Comparison of ENCODE assay signal across 29 cellular contexts in genomic region chr16:8619671-8620370, GRCh38. TPM values are rescaled to one million over a fixed set of nuclear protein-coding genes. Genes with fewer than 3 reads are reported as not detected.
"Had no signal": no experiment of that assay in that cellular context is flagged by ENCODE, and none has a peak within 500 bp of the region (broad histone marks: within the 10 kb centered on the region; RNA-seq: fewer than 3 reads in every experiment).

No MANE protein-coding gene starts in this region.

- H3K27me3 ChIP-seq: body of pancreas, sigmoid colon, vagina had no signal

- H3K4me3 ChIP-seq: body of pancreas, lung, sigmoid colon, thoracic aorta, vagina had no signal

- H3K27ac ChIP-seq: body of pancreas, sigmoid colon, thoracic aorta, vagina, VCaP had no signal

- H3K9me3 ChIP-seq: body of pancreas, sigmoid colon, thoracic aorta, vagina had no signal

- DNase-seq: activated CD4-positive, alpha-beta T cell treated with anti-CD3 and anti-CD28 coated beads, Interleukin-2, amount 10 ng/mL, durations not matched to agents 7 days and 5 days; activated CD4-positive, CD25-positive, alpha-beta regulatory T cell treated with anti-CD3 and anti-CD28 coated beads, Interleukin-2, amount 50 U/mL, for 72 hours; activated CD8-positive, alpha-beta memory T cell treated with anti-CD3 and anti-CD28 coated beads, Interleukin-2, amount 10 ng/mL, durations not matched to agents 7 days and 5 days; activated effector memory CD4-positive, alpha-beta T cell treated with anti-CD3 and anti-CD28 coated beads, Interleukin-2, amount 50 U/mL, for 16 hours; activated naive CD4-positive, alpha-beta T cell treated with anti-CD3 and anti-CD28 coated beads, Interleukin-2, amount 10 ng/mL, durations not matched to agents 7 days and 5 days; activated naive CD8-positive, alpha-beta T cell treated with anti-CD3 and anti-CD28 coated beads, Interleukin-2, amount 50 U/mL, for 24 hours; activated T-cell treated with anti-CD3 and anti-CD28 coated beads for 4 hours; anterior cingulate cortex; body of pancreas; dermis blood vessel endothelial cell; effector CD8-positive, alpha-beta T cell; foreskin melanocyte; naive B cell; occipital lobe; posterior cingulate gyrus; sigmoid colon; stimulated activated CD4-positive, alpha-beta T cell treated with anti-CD3 and anti-CD28 coated beads, Interleukin-4, amount 100 ng/mL, for 24 hours; stimulated activated naive CD4-positive, alpha-beta T cell treated with Interleukin-2 at 50 U/mL for 16 hours had no signal

- ATAC-seq: activated CD8-positive, alpha-beta memory T cell treated with anti-CD3 and anti-CD28 coated beads, Interleukin-2, amount 10 ng/mL, durations not matched to agents 7 days and 5 days; body of pancreas; left lobe of liver had no signal

- H3K36me3 ChIP-seq: sigmoid colon, thoracic aorta, vagina had no signal

RNA-seq across cellular contexts. Expression of gene TMEM114, which starts 29.5 kb away (rescaled TPM):
- total RNA-seq: activated CD4-positive, alpha-beta T cell treated with anti-CD3 and anti-CD28 coated beads, Interleukin-2, amount 10 ng/mL, durations not matched to agents 7 days and 5 days; activated CD8-positive, alpha-beta memory T cell treated with anti-CD3 and anti-CD28 coated beads, Interleukin-2, amount 10 ng/mL, durations not matched to agents 7 days and 5 days; activated CD8-positive, alpha-beta T cell treated with anti-CD3 and anti-CD28 coated beads for 36 hours; body of pancreas; cardiac septum; dermis blood vessel endothelial cell; kidney epithelial cell; left lobe of liver; lung; mesenteric fat pad; mucosa of gallbladder; occipital lobe; renal cortical epithelial cell; sigmoid colon; thoracic aorta; vagina had no signal
- polyA plus RNA-seq: lung, sigmoid colon had no signal
